8 cellular contexts compared by ENCODE assay signal in the genomic region with DNA sequence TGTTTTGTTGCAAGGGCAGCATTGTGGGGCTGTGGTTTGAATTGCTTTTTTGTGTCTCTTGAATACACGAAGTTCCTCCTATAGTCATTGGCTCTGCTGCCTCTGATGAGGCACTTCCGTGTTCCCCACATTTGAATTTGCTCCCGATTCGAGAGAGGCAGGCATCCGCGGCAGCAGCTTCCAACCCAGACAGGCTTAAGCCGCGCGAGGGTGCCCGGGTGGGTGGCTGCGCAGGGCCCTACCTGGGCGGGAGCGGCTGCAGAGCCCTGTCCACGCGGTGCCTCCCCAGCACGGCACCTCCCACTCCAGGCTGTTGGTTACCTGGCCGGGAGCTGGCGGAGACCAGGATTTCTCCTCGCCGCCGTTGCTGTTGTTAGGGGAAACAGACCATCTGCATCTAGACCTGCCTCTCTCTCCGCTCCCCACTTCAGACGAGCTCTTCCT.
A peak's percentile ranks its signal among the peaks of the same experiment; 100 is the strongest.
DNase-seq lines count a peak whose midpoint lies in the region; ATAC-seq and TF ChIP-seq lines count a peak whose summit lies in the region.

No MANE protein-coding gene starts in this region.

- H3K4me3 Mint-ChIP-seq in T-helper 2 cell treated with Interferon-gamma antibody and Interleukin-4, amounts not matched to agents 5 μg/mL and 100 μg/mL, for 36 hours = peak overlapping the region; percentile 63
- peak overlapping the region; percentile 47 for H3K4me3 Mint-ChIP-seq in natural killer cell

- no peaks in the 10 kb centered on the region for H3K9me3 Mint-ChIP-seq in T-helper 2 cell treated with Interferon-gamma antibody and Interleukin-4, amounts not matched to agents 5 μg/mL and 100 μg/mL, for 36 hours
- no peaks in the 10 kb centered on the region for H3K9me3 Mint-ChIP-seq in natural killer cell

- ATAC-seq in HG03354 (IDR thresholded peaks at IDR 0.05; ENCODE audit: poor library complexity, severe bottlenecking, unreplicated experiment) (peak; percentile 45), natural killer cell (peak in 1 of 3 donors; percentile 30), HG03571 (IDR thresholded peaks at IDR 0.05; ENCODE audit: unreplicated experiment) (no peak), HG03045 (IDR thresholded peaks at IDR 0.05; ENCODE audit: unreplicated experiment) (no peak)

- H3K27ac Mint-ChIP-seq in T-helper 2 cell treated with Interferon-gamma antibody and Interleukin-4, amounts not matched to agents 5 μg/mL and 100 μg/mL, for 36 hours = no peak overlapping the region
- H3K27ac Mint-ChIP-seq in natural killer cell = no peak overlapping the region

- no peak for TF ChIP-seq CTCF in dorsolateral prefrontal cortex (IDR thresholded peaks at IDR 0.05 in 54 of 56, conservative IDR thresholded peaks at IDR 0.05 in 2 of 56; ENCODE audit: low read depth in 1 of 56, partially characterized antibody in 56 of 56)
- no peak for TF ChIP-seq CTCF in natural killer cell (IDR thresholded peaks at IDR 0.05)

- H3K27me3 ChIP-seq in dorsolateral prefrontal cortex = peaks cover 0 to 2% (median 0%) of the 10 kb centered on the region in 45 donors

- DNase-seq in DMS153 treated with DMSO at 0.1 percent for 48 hours (lab: John Stamatoyannopoulos, UW; ENCODE audit: unreplicated experiment) (peak; percentile 64), dorsolateral prefrontal cortex (peak in 8 of 10 donors; percentile 59 to 85 (median 74)), natural killer cell (no peak), KBM-7 (no peak)
- no peak for DNase-seq in T-helper 2 cell treated with Interferon-gamma antibody and Interleukin-4, amounts not matched to agents 5 μg/mL and 100 μg/mL, for 36 hours (ENCODE audit: low spot score)

- H3K27me3 Mint-ChIP-seq in T-helper 2 cell treated with Interferon-gamma antibody and Interleukin-4, amounts not matched to agents 5 μg/mL and 100 μg/mL, for 36 hours (ENCODE audit: low read depth) = peaks cover 41% of the 10 kb centered on the region
- H3K27me3 Mint-ChIP-seq in natural killer cell (ENCODE audit: low read depth in 2 of 2) = peaks cover 21 to 23% of the 10 kb centered on the region in 2 donors

- in situ Hi-C loops in KBM-7 (cut with MboI; ENCODE audit: low pct_unique_long_range_greater_than_20kb, low sequenced_read_pairs) = no loop called here

- H3K27ac ChIP-seq in dorsolateral prefrontal cortex = peak overlapping the region in 36 of 59 donors; percentile 6 to 82 (median 54)

- intact Hi-C loops in dorsolateral prefrontal cortex (cut with DNase I) = loop anchor here in 1 of 2 donors (5.0 kb wide), 1 partner anchor 127 kb away; no protein-coding TSS in a partner anchor
- intact Hi-C loops in natural killer cell (cut with micrococcal nuclease) = no loop called here

- peaks cover 5% of the 10 kb centered on the region for H3K4me1 Mint-ChIP-seq in T-helper 2 cell treated with Interferon-gamma antibody and Interleukin-4, amounts not matched to agents 5 μg/mL and 100 μg/mL, for 36 hours (ENCODE audit: low read depth)
- H3K4me1 Mint-ChIP-seq in natural killer cell = peaks cover 4 to 13% of the 10 kb centered on the region in 2 donors

- peak overlapping the region in 58 of 59 donors; percentile 5 to 69 (median 52) for H3K4me3 ChIP-seq in dorsolateral prefrontal cortex

- H3K36me3 Mint-ChIP-seq in T-helper 2 cell treated with Interferon-gamma antibody and Interleukin-4, amounts not matched to agents 5 μg/mL and 100 μg/mL, for 36 hours (ENCODE audit: low read depth) = no peaks in the 10 kb centered on the region
- H3K36me3 Mint-ChIP-seq in natural killer cell = no peaks in the 10 kb centered on the region

Comparison
In these comparisons a context has a peak if more than half of its experiments do, and no peak if none do; other contexts are left out.
1. DNase-seq: peak in DMS153 treated with DMSO at 0.1 percent for 48 hours (single experiment) and dorsolateral prefrontal cortex (8 of 10); none in T-helper 2 cell treated with Interferon-gamma antibody and Interleukin-4, amounts not matched to agents 5 μg/mL and 100 μg/mL, for 36 hours (single experiment), natural killer cell (single experiment) and KBM-7 (single experiment).